In genomic region chr14:24188251-24189058, GRCh38 we compare ENCODE assay signal across 8 cellular contexts. TPM values are rescaled to one million over a fixed set of nuclear protein-coding genes. Genes with fewer than 3 reads are reported as not detected.
DNase-seq lines count a peak whose midpoint lies in the region; ATAC-seq and TF ChIP-seq lines count a peak whose summit lies in the region.

Gene IPO4, minus strand, starts transcription at chr14:24188816. Its CDS starts 29 bp downstream, at chr14:24188787.

- peaks cover 32% of the 10 kb centered on the region for H3K36me3 ChIP-seq in BJ (ENCODE audit: control insufficient read depth, insufficient read depth, low read length)

- H3K27me3 ChIP-seq in BJ (ENCODE audit: control insufficient read depth, insufficient read depth, low read length): no peaks in the 10 kb centered on the region

- CTCF ChIA-PET in BJ (lab: Yijun Ruan, JAX): interaction anchor here (0.7 to 2.7 kb wide), 6 partner anchors 9 to 145 kb away, joined by 3 to 18 read pairs (median 4); partner anchors contain the start of genes EMC9, IRF9 and PSME1

- peak within 1 kb of the TSS; percentile 15 for H3K27ac ChIP-seq in cingulate gyrus (ENCODE audit: low read depth, low read length)

- H3K4me3 ChIP-seq in BJ (ENCODE audit: low read depth, low read length): peak within 1 kb of the TSS; percentile 70

- no peak for TF ChIP-seq CTCF in BJ (IDR thresholded peaks at IDR 0.05; ENCODE audit: insufficient read depth, low read depth, low read length)

- peak; percentile 92 for ATAC-seq in HG03460 (IDR thresholded peaks at IDR 0.05; ENCODE audit: unreplicated experiment)

- DNase-seq in BJ (ENCODE audit: low read depth) (peak; percentile 79), GM19240 (ENCODE audit: insufficient read length, low spot score) (peak; percentile 99), NCI-H524 treated with DMSO at 0.1 percent for 48 hours (lab: John Stamatoyannopoulos, UW) (peak; percentile 95), kidney tubule cell (ENCODE audit: low spot score) (peak; percentile 97)
- DNase-seq in activated CD4-positive, alpha-beta T cell treated with anti-CD3 and anti-CD28 coated beads for 4 hours: peak; percentile 94 to 97
- DNase-seq in stimulated activated CD4-positive, alpha-beta T cell treated with anti-CD3 and anti-CD28 coated beads, Interleukin-1b, Interleukin-23, amount 100 ng/mL, for 1 hour (ENCODE audit: low read depth in 2 of 2): peak; percentile 82 to 87

- POLR2A ChIA-PET in BJ (lab: Charles Lee): no interaction called here

RNA-seq across cellular contexts. Expression of gene IPO4, which starts in this region (rescaled TPM):
- polyA plus RNA-seq in BJ (2011; rRNA removed): 11.5 and 26.8 TPM in 2 replicates
- polyA minus RNA-seq in BJ (2011; rRNA and poly(A)+ RNA removed): 22.1 and 32.0 TPM in 2 replicates

Comparison
In these comparisons a context has a peak if more than half of its experiments do, and no peak if none do; other contexts are left out.
1. Peak in every context shown above with its lines: DNase-seq, ATAC-seq, H3K4me3 ChIP-seq and H3K27ac ChIP-seq.